Comparison of ENCODE assay signal across 20 cellular contexts in genomic region chr2:221254281-221254680, GRCh38.
DNase-seq lines count a peak whose midpoint lies in the region; ATAC-seq and FAIRE-seq lines count a peak whose summit lies in the region.
"Had no signal": no experiment of that assay in that cellular context is flagged by ENCODE, and none has a peak within 500 bp of the region (broad histone marks: within the 10 kb centered on the region; RNA-seq: fewer than 3 reads in every experiment).

No MANE protein-coding gene starts in this region.

- no peak overlapping the region for H2BK120ac ChIP-seq in mesendoderm (ENCODE audit: low read depth, low read length)

- no peaks in the 10 kb centered on the region for H3K79me1 ChIP-seq in mesendoderm (ENCODE audit: low read length)

- H3K36me3 ChIP-seq in mesendoderm (ENCODE audit: control insufficient read depth, insufficient read depth, low read length), result no peaks in the 10 kb centered on the region
- H3K36me3 ChIP-seq: MG63, pancreas, suprapubic skin had no signal

- no peak overlapping the region for H4K5ac ChIP-seq in mesendoderm (ENCODE audit: low read length)

- no peak overlapping the region for H3K9ac ChIP-seq in mesendoderm (ENCODE audit: low read length)

- no peak overlapping the region for H3K56ac ChIP-seq in mesendoderm (ENCODE audit: low read length)

- no peak overlapping the region for H3K4ac ChIP-seq in mesendoderm (ENCODE audit: low read depth, low read length)

- no peak overlapping the region for H3K18ac ChIP-seq in mesendoderm (ENCODE audit: low read length)

- WGBS in mesendoderm (ENCODE audit: extremely low coverage, insufficient coverage, low lambda C conversion rate), result no CpG with 5 or more reads among the region's 4 CpGs

- no peak overlapping the region for H3K4me3 ChIP-seq in mesendoderm (ENCODE audit: low read length)
- H3K4me3 ChIP-seq: MG63, pancreas, skin epidermis, suprapubic skin had no signal

- no peak overlapping the region for H3K23ac ChIP-seq in mesendoderm (ENCODE audit: low read length)

- FAIRE-seq in HTR-8/SVneo (lab: Jason Lieb, UNC), result no peak
- FAIRE-seq in GM19239 (lab: Jason Lieb, UNC), result no peak
- FAIRE-seq: astrocyte, GM12892, pancreas had no signal

- no peaks in the 10 kb centered on the region for H3K27me3 ChIP-seq in mesendoderm (ENCODE audit: insufficient read depth, low read length, poor library complexity)
- H3K27me3 ChIP-seq: MG63, pancreas, suprapubic skin had no signal

- DNase-seq in EL (peak; percentile 2), HTR-8/SVneo (ENCODE audit: insufficient read length, low spot score) (peak; percentile 14), SK-N-DZ (ENCODE audit: low spot score) (peak; percentile 32), mesendoderm (peak; percentile 56), GM19239 (ENCODE audit: insufficient read length, low spot score) (no peak), left lobe of liver (ENCODE audit: low spot score) (no peak)
- DNase-seq in activated CD4-positive, alpha-beta T cell treated with anti-CD3 and anti-CD28 coated beads for 48 hours, result no peak
- DNase-seq: activated CD4-positive, alpha-beta T cell treated with anti-CD3 and anti-CD28 coated beads for 1 hour; activated gamma-delta T cell treated with Interleukin-2 at 50 U/mL for 16 hours; foreskin melanocyte; GF-D8; MG63; NCI-H2029 treated with DMSO at 0.1 percent for 48 hours; pancreas; Right ventricle myocardium superior; stimulated activated CD4-positive, alpha-beta T cell treated with anti-CD3 and anti-CD28 coated beads, Interleukin-4, amount 100 ng/mL, for 24 hours had no signal

- H3K4me2 ChIP-seq in mesendoderm (ENCODE audit: low read length), result no peak overlapping the region

- no peak overlapping the region for H2BK15ac ChIP-seq in mesendoderm (replicated peaks; ENCODE audit: low read depth)

- ATAC-seq in left lobe of liver, result no peak
- ATAC-seq: pancreas had no signal

- no peak overlapping the region for H2BK5ac ChIP-seq in mesendoderm (ENCODE audit: low read length)

- H4K8ac ChIP-seq in mesendoderm (ENCODE audit: low read depth, low read length), result no peak overlapping the region

- no peaks in the 10 kb centered on the region for H3K4me1 ChIP-seq in mesendoderm (ENCODE audit: control insufficient read depth, low read depth, low read length)
- H3K4me1 ChIP-seq: pancreas, suprapubic skin had no signal

- H3K79me2 ChIP-seq in mesendoderm (ENCODE audit: control insufficient read depth, insufficient read depth, low read length), result no peaks in the 10 kb centered on the region

- no peak overlapping the region for H3K27ac ChIP-seq in mesendoderm (ENCODE audit: low read depth, low read length)
- H3K27ac ChIP-seq: pancreas, skin epidermis, suprapubic skin had no signal

- no peak overlapping the region for H2AK5ac ChIP-seq in mesendoderm (ENCODE audit: low read length)

Comparison
In these comparisons a context has a peak if more than half of its experiments do, and no peak if none do; other contexts are left out.
1. DNase-seq: peak in EL (single experiment), HTR-8/SVneo (single experiment), SK-N-DZ (single experiment) and mesendoderm (single experiment); none in GM19239 (single experiment), left lobe of liver (single experiment) and activated CD4-positive, alpha-beta T cell treated with anti-CD3 and anti-CD28 coated beads for 48 hours (single experiment).